Comparison of ENCODE assay signal across 1 cellular context in the genomic region with DNA sequence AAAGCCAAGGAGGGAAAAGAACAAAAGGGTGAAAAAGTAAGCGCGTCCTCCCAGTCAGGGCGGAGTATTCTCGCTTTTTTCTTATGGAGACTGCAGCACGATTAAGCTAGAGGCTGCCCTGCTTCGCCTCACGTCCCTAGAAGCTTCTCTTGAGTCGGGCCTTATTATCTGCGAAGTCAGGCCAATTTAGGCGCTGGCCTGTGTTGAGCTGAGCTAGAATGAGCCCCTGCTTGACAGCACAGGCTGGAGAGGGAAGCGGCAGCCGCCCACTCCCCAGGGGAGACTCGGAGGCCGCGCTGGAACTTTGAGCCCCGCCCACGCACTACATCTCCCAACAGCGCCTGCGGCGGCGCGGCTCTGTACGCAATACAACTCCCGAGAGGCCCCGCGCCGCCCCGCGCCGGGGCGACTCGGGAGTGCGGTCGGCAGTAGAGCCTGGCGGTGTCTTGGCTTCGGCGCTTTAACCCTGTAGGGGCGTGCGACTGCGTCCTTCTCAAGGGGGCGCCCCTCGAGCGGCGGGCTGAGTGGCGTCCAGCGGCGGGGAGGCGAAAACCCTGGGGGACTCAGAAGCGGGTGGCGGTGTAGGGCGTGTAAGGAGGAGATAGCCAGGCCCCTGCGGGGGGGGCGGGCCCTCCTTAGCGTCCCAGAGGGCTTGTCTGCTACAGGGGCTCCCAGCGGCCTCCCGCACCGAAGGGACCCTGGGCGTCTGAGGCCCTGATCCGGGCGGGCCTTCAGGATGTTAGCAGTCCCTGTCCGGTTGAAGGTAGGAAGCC.
TF ChIP-seq lines count a peak whose summit lies in the region.

No MANE protein-coding gene starts in this region.

TF ChIP-seq in HepG2, 621 proteins besides CTCF, POLR2A, EP300 and RAD21 (continued from another document and continues in another):
- TF ChIP-seq, protein P1, sequence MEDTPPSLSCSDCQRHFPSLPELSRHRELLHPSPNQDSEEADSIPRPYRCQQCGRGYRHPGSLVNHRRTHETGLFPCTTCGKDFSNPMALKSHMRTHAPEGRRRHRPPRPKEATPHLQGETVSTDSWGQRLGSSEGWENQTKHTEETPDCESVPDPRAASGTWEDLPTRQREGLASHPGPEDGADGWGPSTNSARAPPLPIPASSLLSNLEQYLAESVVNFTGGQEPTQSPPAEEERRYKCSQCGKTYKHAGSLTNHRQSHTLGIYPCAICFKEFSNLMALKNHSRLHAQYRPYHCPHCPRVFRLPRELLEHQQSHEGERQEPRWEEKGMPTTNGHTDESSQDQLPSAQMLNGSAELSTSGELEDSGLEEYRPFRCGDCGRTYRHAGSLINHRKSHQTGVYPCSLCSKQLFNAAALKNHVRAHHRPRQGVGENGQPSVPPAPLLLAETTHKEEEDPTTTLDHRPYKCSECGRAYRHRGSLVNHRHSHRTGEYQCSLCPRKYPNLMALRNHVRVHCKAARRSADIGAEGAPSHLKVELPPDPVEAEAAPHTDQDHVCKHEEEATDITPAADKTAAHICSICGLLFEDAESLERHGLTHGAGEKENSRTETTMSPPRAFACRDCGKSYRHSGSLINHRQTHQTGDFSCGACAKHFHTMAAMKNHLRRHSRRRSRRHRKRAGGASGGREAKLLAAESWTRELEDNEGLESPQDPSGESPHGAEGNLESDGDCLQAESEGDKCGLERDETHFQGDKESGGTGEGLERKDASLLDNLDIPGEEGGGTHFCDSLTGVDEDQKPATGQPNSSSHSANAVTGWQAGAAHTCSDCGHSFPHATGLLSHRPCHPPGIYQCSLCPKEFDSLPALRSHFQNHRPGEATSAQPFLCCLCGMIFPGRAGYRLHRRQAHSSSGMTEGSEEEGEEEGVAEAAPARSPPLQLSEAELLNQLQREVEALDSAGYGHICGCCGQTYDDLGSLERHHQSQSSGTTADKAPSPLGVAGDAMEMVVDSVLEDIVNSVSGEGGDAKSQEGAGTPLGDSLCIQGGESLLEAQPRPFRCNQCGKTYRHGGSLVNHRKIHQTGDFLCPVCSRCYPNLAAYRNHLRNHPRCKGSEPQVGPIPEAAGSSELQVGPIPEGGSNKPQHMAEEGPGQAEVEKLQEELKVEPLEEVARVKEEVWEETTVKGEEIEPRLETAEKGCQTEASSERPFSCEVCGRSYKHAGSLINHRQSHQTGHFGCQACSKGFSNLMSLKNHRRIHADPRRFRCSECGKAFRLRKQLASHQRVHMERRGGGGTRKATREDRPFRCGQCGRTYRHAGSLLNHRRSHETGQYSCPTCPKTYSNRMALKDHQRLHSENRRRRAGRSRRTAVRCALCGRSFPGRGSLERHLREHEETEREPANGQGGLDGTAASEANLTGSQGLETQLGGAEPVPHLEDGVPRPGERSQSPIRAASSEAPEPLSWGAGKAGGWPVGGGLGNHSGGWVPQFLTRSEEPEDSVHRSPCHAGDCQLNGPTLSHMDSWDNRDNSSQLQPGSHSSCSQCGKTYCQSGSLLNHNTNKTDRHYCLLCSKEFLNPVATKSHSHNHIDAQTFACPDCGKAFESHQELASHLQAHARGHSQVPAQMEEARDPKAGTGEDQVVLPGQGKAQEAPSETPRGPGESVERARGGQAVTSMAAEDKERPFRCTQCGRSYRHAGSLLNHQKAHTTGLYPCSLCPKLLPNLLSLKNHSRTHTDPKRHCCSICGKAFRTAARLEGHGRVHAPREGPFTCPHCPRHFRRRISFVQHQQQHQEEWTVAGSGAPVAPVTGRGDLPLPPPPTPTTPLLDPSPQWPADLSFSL (CRISPR knock-in tag; IDR thresholded peaks at IDR 0.05) = 0 out of 2 replicates have a peak, but pooled peaks have one; percentile 23
- TF ChIP-seq, protein P2, sequence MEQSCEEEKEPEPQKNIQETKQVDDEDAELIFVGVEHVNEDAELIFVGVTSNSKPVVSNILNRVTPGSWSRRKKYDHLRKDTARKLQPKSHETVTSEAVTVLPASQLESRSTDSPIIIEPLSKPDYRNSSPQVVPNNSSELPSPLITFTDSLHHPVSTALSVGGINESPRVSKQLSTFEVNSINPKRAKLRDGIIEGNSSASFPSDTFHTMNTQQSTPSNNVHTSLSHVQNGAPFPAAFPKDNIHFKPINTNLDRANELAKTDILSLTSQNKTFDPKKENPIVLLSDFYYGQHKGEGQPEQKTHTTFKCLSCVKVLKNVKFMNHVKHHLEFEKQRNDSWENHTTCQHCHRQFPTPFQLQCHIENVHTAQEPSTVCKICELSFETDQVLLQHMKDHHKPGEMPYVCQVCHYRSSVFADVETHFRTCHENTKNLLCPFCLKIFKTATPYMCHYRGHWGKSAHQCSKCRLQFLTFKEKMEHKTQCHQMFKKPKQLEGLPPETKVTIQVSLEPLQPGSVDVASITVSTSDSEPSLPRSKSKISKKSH (CRISPR knock-in tag; IDR thresholded peaks at IDR 0.05; ENCODE audit: borderline replicate concordance) = peak; percentile 82
- TF ChIP-seq ZNF564 (CRISPR knock-in tag; IDR thresholded peaks at IDR 0.05) (peak; percentile 83; the same call in 1 of the 2 replicates), ZNF468 (CRISPR knock-in tag; IDR thresholded peaks at IDR 0.05) (peak; percentile 89; the same call in 1 of the 2 replicates), ZNF24 (IDR thresholded peaks at IDR 0.05) (0 out of 2 replicates have a peak, but pooled peaks have one; percentile 4), CREB1 (IDR thresholded peaks at IDR 0.05) (peak; percentile 78), CREB1 (CRISPR knock-in tag; IDR thresholded peaks at IDR 0.05) (peak; percentile 97), SMAD9 (CRISPR knock-in tag; IDR thresholded peaks at IDR 0.05) (peak; percentile 84; the same call in 1 of the 2 replicates), TCF7 (IDR thresholded peaks at IDR 0.05; ENCODE audit: low read depth) (no peak), ZBTB3 (CRISPR knock-in tag; IDR thresholded peaks at IDR 0.05; ENCODE audit: borderline replicate concordance, low read depth) (peak; percentile 79), ZSCAN20 (CRISPR knock-in tag; IDR thresholded peaks at IDR 0.05; ENCODE audit: borderline replicate concordance) (no peak), ZNF772 (CRISPR knock-in tag; IDR thresholded peaks at IDR 0.05) (peak; percentile 75), HIVEP1 (CRISPR knock-in tag; IDR thresholded peaks at IDR 0.05) (no peak; the same call in 1 of the 2 replicates), MAZ (IDR thresholded peaks at IDR 0.05; ENCODE audit: borderline replicate concordance, low read depth, low read length) (no peak), MAZ (CRISPR knock-in tag; IDR thresholded peaks at IDR 0.05; ENCODE audit: low read depth) (peak; percentile 54; the same call in 1 of the 2 replicates), ZNF383 (CRISPR knock-in tag; IDR thresholded peaks at IDR 0.05; ENCODE audit: borderline replicate concordance) (peak; percentile 83; the same call in 1 of the 2 replicates), REPIN1 (CRISPR knock-in tag; IDR thresholded peaks at IDR 0.05; ENCODE audit: borderline replicate concordance, low read depth) (peak; percentile 90), MZF1 (CRISPR knock-in tag; IDR thresholded peaks at IDR 0.05; ENCODE audit: borderline replicate concordance) (no peak), ZNF674 (CRISPR knock-in tag; IDR thresholded peaks at IDR 0.05; ENCODE audit: low read depth) (0 out of 2 replicates have a peak, but pooled peaks have one; percentile 52)
- TF ChIP-seq, protein P3, sequence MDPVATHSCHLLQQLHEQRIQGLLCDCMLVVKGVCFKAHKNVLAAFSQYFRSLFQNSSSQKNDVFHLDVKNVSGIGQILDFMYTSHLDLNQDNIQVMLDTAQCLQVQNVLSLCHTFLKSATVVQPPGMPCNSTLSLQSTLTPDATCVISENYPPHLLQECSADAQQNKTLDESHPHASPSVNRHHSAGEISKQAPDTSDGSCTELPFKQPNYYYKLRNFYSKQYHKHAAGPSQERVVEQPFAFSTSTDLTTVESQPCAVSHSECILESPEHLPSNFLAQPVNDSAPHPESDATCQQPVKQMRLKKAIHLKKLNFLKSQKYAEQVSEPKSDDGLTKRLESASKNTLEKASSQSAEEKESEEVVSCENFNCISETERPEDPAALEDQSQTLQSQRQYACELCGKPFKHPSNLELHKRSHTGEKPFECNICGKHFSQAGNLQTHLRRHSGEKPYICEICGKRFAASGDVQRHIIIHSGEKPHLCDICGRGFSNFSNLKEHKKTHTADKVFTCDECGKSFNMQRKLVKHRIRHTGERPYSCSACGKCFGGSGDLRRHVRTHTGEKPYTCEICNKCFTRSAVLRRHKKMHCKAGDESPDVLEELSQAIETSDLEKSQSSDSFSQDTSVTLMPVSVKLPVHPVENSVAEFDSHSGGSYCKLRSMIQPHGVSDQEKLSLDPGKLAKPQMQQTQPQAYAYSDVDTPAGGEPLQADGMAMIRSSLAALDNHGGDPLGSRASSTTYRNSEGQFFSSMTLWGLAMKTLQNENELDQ (CRISPR knock-in tag; IDR thresholded peaks at IDR 0.05; ENCODE audit: borderline replicate concordance) = no peak
- TF ChIP-seq, protein P4, sequence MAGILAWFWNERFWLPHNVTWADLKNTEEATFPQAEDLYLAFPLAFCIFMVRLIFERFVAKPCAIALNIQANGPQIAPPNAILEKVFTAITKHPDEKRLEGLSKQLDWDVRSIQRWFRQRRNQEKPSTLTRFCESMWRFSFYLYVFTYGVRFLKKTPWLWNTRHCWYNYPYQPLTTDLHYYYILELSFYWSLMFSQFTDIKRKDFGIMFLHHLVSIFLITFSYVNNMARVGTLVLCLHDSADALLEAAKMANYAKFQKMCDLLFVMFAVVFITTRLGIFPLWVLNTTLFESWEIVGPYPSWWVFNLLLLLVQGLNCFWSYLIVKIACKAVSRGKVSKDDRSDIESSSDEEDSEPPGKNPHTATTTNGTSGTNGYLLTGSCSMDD (CRISPR knock-in tag; IDR thresholded peaks at IDR 0.05) = no peak
- TF ChIP-seq, protein P5, sequence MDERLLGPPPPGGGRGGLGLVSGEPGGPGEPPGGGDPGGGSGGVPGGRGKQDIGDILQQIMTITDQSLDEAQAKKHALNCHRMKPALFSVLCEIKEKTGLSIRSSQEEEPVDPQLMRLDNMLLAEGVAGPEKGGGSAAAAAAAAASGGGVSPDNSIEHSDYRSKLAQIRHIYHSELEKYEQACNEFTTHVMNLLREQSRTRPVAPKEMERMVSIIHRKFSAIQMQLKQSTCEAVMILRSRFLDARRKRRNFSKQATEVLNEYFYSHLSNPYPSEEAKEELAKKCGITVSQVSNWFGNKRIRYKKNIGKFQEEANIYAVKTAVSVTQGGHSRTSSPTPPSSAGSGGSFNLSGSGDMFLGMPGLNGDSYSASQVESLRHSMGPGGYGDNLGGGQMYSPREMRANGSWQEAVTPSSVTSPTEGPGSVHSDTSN (CRISPR knock-in tag; IDR thresholded peaks at IDR 0.05) = no peak
- TF ChIP-seq, protein P6, sequence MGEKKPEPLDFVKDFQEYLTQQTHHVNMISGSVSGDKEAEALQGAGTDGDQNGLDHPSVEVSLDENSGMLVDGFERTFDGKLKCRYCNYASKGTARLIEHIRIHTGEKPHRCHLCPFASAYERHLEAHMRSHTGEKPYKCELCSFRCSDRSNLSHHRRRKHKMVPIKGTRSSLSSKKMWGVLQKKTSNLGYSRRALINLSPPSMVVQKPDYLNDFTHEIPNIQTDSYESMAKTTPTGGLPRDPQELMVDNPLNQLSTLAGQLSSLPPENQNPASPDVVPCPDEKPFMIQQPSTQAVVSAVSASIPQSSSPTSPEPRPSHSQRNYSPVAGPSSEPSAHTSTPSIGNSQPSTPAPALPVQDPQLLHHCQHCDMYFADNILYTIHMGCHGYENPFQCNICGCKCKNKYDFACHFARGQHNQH (CRISPR knock-in tag; IDR thresholded peaks at IDR 0.05) = peak; percentile 31; the same call in 1 of the 2 replicates
- TF ChIP-seq, protein P7, sequence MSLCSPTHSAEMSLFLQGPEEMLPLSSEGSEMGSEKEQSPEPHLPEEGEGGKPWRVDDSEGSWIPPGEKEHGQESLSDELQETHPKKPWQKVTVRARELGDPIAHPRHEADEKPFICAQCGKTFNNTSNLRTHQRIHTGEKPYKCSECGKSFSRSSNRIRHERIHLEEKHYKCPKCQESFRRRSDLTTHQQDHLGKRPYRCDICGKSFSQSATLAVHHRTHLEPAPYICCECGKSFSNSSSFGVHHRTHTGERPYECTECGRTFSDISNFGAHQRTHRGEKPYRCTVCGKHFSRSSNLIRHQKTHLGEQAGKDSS (CRISPR knock-in tag; IDR thresholded peaks at IDR 0.05; ENCODE audit: borderline replicate concordance, low read depth) = peak; percentile 66; the same call in 1 of the 2 replicates
- TF ChIP-seq, protein P8, sequence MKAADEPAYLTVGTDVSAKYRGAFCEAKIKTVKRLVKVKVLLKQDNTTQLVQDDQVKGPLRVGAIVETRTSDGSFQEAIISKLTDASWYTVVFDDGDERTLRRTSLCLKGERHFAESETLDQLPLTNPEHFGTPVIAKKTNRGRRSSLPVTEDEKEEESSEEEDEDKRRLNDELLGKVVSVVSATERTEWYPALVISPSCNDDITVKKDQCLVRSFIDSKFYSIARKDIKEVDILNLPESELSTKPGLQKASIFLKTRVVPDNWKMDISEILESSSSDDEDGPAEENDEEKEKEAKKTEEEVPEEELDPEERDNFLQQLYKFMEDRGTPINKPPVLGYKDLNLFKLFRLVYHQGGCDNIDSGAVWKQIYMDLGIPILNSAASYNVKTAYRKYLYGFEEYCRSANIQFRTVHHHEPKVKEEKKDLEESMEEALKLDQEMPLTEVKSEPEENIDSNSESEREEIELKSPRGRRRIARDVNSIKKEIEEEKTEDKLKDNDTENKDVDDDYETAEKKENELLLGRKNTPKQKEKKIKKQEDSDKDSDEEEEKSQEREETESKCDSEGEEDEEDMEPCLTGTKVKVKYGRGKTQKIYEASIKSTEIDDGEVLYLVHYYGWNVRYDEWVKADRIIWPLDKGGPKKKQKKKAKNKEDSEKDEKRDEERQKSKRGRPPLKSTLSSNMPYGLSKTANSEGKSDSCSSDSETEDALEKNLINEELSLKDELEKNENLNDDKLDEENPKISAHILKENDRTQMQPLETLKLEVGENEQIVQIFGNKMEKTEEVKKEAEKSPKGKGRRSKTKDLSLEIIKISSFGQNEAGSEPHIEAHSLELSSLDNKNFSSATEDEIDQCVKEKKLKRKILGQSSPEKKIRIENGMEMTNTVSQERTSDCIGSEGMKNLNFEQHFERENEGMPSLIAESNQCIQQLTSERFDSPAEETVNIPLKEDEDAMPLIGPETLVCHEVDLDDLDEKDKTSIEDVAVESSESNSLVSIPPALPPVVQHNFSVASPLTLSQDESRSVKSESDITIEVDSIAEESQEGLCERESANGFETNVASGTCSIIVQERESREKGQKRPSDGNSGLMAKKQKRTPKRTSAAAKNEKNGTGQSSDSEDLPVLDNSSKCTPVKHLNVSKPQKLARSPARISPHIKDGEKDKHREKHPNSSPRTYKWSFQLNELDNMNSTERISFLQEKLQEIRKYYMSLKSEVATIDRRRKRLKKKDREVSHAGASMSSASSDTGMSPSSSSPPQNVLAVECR (CRISPR knock-in tag; IDR thresholded peaks at IDR 0.05; ENCODE audit: borderline replicate concordance) = peak; percentile 64
- TF ChIP-seq, protein P9, sequence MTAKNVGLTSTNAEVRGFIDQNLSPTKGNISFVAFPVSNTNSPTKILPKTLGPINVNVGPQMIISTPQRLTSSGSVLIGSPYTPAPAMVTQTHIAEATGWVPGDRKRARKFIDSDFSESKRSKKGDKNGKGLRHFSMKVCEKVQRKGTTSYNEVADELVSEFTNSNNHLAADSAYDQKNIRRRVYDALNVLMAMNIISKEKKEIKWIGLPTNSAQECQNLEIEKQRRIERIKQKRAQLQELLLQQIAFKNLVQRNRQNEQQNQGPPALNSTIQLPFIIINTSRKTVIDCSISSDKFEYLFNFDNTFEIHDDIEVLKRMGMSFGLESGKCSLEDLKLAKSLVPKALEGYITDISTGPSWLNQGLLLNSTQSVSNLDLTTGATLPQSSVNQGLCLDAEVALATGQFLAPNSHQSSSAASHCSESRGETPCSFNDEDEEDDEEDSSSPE (CRISPR knock-in tag; IDR thresholded peaks at IDR 0.05) = peak; percentile 80
- TF ChIP-seq, protein P10, sequence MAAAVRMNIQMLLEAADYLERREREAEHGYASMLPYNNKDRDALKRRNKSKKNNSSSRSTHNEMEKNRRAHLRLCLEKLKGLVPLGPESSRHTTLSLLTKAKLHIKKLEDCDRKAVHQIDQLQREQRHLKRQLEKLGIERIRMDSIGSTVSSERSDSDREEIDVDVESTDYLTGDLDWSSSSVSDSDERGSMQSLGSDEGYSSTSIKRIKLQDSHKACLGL (CRISPR knock-in tag; IDR thresholded peaks at IDR 0.05) = peak; percentile 44; the same call in 1 of the 2 replicates
